12 cellular contexts compared by ENCODE assay signal in genomic region chr12:46944104-46944503, GRCh38.
DNase-seq lines count a peak whose midpoint lies in the region; ATAC-seq, FAIRE-seq and TF ChIP-seq lines count a peak whose summit lies in the region.
"Had no signal": no experiment of that assay in that cellular context is flagged by ENCODE, and none has a peak within 500 bp of the region (broad histone marks: within the 10 kb centered on the region; RNA-seq: fewer than 3 reads in every experiment).

No MANE protein-coding gene starts in this region.

- H3K4me3 ChIP-seq in RWPE2 (ENCODE audit: severe bottlenecking) (no peak overlapping the region), fibroblast of villous mesenchyme (ENCODE audit: low read depth, low read length) (no peak overlapping the region)
- no peak overlapping the region for H3K4me3 ChIP-seq in CD4-positive, alpha-beta memory T cell (ENCODE audit: low read length in 2 of 2)
- H3K4me3 ChIP-seq: prostate gland had no signal

- intact Hi-C loops in Calu3 (cut with micrococcal nuclease; ENCODE audit: unreplicated experiment) = loop anchor here (5.0 kb wide), 1 partner anchor 38 kb away; no protein-coding TSS in a partner anchor
- intact Hi-C loops in CD4-positive, alpha-beta memory T cell (cut with micrococcal nuclease) = no loop called here

- CTCF ChIA-PET in Calu3 (lab: Charles Lee) = interaction anchor here (0.6 to 1.5 kb wide), 2 partner anchors 78 to 198 kb away, joined by 4 read pairs; no protein-coding TSS in a partner anchor
- CTCF ChIA-PET in CD4-positive, alpha-beta memory T cell (lab: Charles Lee; ENCODE audit: partially characterized antibody) = interaction anchor here (1.5 kb wide), 1 partner anchor 9 kb away, joined by 4 read pairs; no protein-coding TSS in a partner anchor

- BruUV-seq in Calu3 (replicated peaks; lab: Mats Ljungman, UMichigan) = no TSS peak

- no peak overlapping the region for H3K27ac Mint-ChIP-seq in Calu3 (ENCODE audit: unreplicated experiment)
- no peak overlapping the region for H3K27ac Mint-ChIP-seq in CD4-positive, alpha-beta memory T cell
- H3K27ac Mint-ChIP-seq: activated naive CD8-positive, alpha-beta T cell had no signal

- POLR2A ChIA-PET in CD4-positive, alpha-beta memory T cell (lab: Charles Lee; ENCODE audit: partially characterized antibody) = no interaction called here

- peaks cover 22% of the 10 kb centered on the region for H3K4me1 ChIP-seq in RWPE2 (ENCODE audit: insufficient read depth, poor library complexity, severe bottlenecking)
- H3K4me1 ChIP-seq in CD4-positive, alpha-beta memory T cell (ENCODE audit: insufficient read depth, low read length) = no peaks in the 10 kb centered on the region
- H3K4me1 ChIP-seq: prostate gland had no signal

- no peaks in the 10 kb centered on the region for H3K9me3 Mint-ChIP-seq in Calu3 (ENCODE audit: low read depth, unreplicated experiment)
- peaks cover 0 to 2% (median 0%) of the 10 kb centered on the region in 8 donors for H3K9me3 Mint-ChIP-seq in CD4-positive, alpha-beta memory T cell

- H3K36me3 Mint-ChIP-seq in Calu3 (ENCODE audit: insufficient read depth, unreplicated experiment) = no peaks in the 10 kb centered on the region
- H3K36me3 Mint-ChIP-seq in CD4-positive, alpha-beta memory T cell = no peaks in the 10 kb centered on the region
- H3K36me3 Mint-ChIP-seq: activated naive CD8-positive, alpha-beta T cell had no signal

- ATAC-seq in RWPE2 (ENCODE audit: low read depth) (peak; percentile 44; the same call in 2 of the 3 replicates), GM19328 (IDR thresholded peaks at IDR 0.05; ENCODE audit: unreplicated experiment) (no peak), GM19324 (IDR thresholded peaks at IDR 0.05; ENCODE audit: low FRiP score, unreplicated experiment) (no peak)

- H3K27ac ChIP-seq in RWPE2 (ENCODE audit: poor library complexity, severe bottlenecking) = peak overlapping the region; percentile 49
- H3K27ac ChIP-seq in CD4-positive, alpha-beta memory T cell (ENCODE audit: low read depth, low read length) = no peak overlapping the region
- H3K27ac ChIP-seq: prostate gland had no signal

- TF ChIP-seq POLR2A in H54 (IDR thresholded peaks at IDR 0.05; ENCODE audit: low read depth, low read length) = no peak

- TF ChIP-seq CTCF in RWPE2 (IDR thresholded peaks at IDR 0.05; ENCODE audit: poor library complexity, severe bottlenecking) = peak; percentile 25
- TF ChIP-seq CTCF in fibroblast of villous mesenchyme (IDR thresholded peaks at IDR 0.05; ENCODE audit: insufficient read depth, low read depth, low read length) = peak; percentile 40
- TF ChIP-seq CTCF in Calu3 (IDR thresholded peaks at IDR 0.05; ENCODE audit: unreplicated experiment) = no peak

- peak; percentile 92 for FAIRE-seq in H54 (lab: Jason Lieb, UNC)

- peak; percentile 53 for DNase-seq in A172 (ENCODE audit: low spot score)
- DNase-seq in H54 (ENCODE audit: insufficient read length, low spot score) = no peak
- no peak for DNase-seq in RWPE2 (ENCODE audit: low spot score)
- peak; percentile 75 for DNase-seq in fibroblast of villous mesenchyme (ENCODE audit: low read depth)
- no peak for DNase-seq in Calu3
- DNase-seq in CD4-positive, alpha-beta memory T cell = no peak
- DNase-seq: DMS153, NCI-H1694 had no signal

- no peaks in the 10 kb centered on the region for H3K9me3 ChIP-seq in RWPE2 (ENCODE audit: severe bottlenecking)
- H3K9me3 ChIP-seq in CD4-positive, alpha-beta memory T cell (ENCODE audit: control insufficient read depth in 1 of 2, low read length in 2 of 2) = no peaks in the 10 kb centered on the region
- H3K9me3 ChIP-seq: prostate gland had no signal

- peaks cover 9% of the 10 kb centered on the region for H3K4me1 Mint-ChIP-seq in Calu3 (ENCODE audit: low read depth, unreplicated experiment)
- no peaks in the 10 kb centered on the region for H3K4me1 Mint-ChIP-seq in CD4-positive, alpha-beta memory T cell

- no peaks in the 10 kb centered on the region for H3K36me3 ChIP-seq in RWPE2 (ENCODE audit: low read depth)
- no peaks in the 10 kb centered on the region for H3K36me3 ChIP-seq in CD4-positive, alpha-beta memory T cell (ENCODE audit: insufficient read depth, low read length)
- H3K36me3 ChIP-seq: prostate gland had no signal

- no peaks in the 10 kb centered on the region for H3K27me3 ChIP-seq in RWPE2 (ENCODE audit: insufficient read depth, poor library complexity, severe bottlenecking)
- no peaks in the 10 kb centered on the region for H3K27me3 ChIP-seq in CD4-positive, alpha-beta memory T cell (ENCODE audit: insufficient read depth, low read length)

- H3K27me3 Mint-ChIP-seq in Calu3 (ENCODE audit: unreplicated experiment) = no peaks in the 10 kb centered on the region
- H3K27me3 Mint-ChIP-seq in CD4-positive, alpha-beta memory T cell = no peaks in the 10 kb centered on the region
- H3K27me3 Mint-ChIP-seq: activated naive CD8-positive, alpha-beta T cell had no signal

- H3K4me3 Mint-ChIP-seq in Calu3 (ENCODE audit: low read depth, unreplicated experiment) = no peak overlapping the region
- no peak overlapping the region for H3K4me3 Mint-ChIP-seq in CD4-positive, alpha-beta memory T cell
- H3K4me3 Mint-ChIP-seq: activated naive CD8-positive, alpha-beta T cell had no signal

Comparison
In these comparisons a context has a peak if more than half of its experiments do, and no peak if none do; other contexts are left out.
1. DNase-seq: peak in A172 (single experiment) and fibroblast of villous mesenchyme (single experiment); none in H54 (single experiment), RWPE2 (single experiment), Calu3 (single experiment) and CD4-positive, alpha-beta memory T cell (0 of 5).